In genomic region chr15:69999392-70000085, GRCh38 we compare ENCODE assay signal across 20 cellular contexts.
DNase-seq lines count a peak whose midpoint lies in the region; ATAC-seq and TF ChIP-seq lines count a peak whose summit lies in the region.
"Had no signal": no experiment of that assay in that cellular context is flagged by ENCODE, and none has a peak within 500 bp of the region (broad histone marks: within the 10 kb centered on the region; RNA-seq: fewer than 3 reads in every experiment).

No MANE protein-coding gene starts in this region.

- no peak overlapping the region for H4K8ac ChIP-seq in mesendoderm (ENCODE audit: low read depth, low read length)

- no peak overlapping the region for H3K9ac ChIP-seq in mesendoderm (ENCODE audit: low read length)
- H3K9ac ChIP-seq: SK-N-SH had no signal

- no peak overlapping the region for H3K4ac ChIP-seq in mesendoderm (ENCODE audit: low read depth, low read length)

- no peaks in the 10 kb centered on the region for H3F3A ChIP-seq in GM23338 (replicated peaks; ENCODE audit: low read depth)

- H3K4me2 ChIP-seq in mesendoderm (ENCODE audit: low read length) (no peak overlapping the region), GM23338 (no peak overlapping the region)
- H3K4me2 ChIP-seq: SK-N-SH had no signal

- no peaks in the 10 kb centered on the region for H3K27me3 ChIP-seq in mesendoderm (ENCODE audit: insufficient read depth, low read length, poor library complexity)
- H3K27me3 ChIP-seq in spleen (replicated peaks in 1 of 7), result peaks cover 0 to 6% (median 0%) of the 10 kb centered on the region in 7 donors
- peaks cover 0 to 7% (median 0%) of the 10 kb centered on the region in 45 donors for H3K27me3 ChIP-seq in dorsolateral prefrontal cortex
- H3K27me3 ChIP-seq in GM23338 (ENCODE audit: insufficient read depth), result no peaks in the 10 kb centered on the region
- H3K27me3 ChIP-seq in psoas muscle (ENCODE audit: insufficient read depth in 3 of 3, low read length in 2 of 3), result no peaks in the 10 kb centered on the region

- no peak overlapping the region for H3K18ac ChIP-seq in mesendoderm (ENCODE audit: low read length)

- no peaks in the 10 kb centered on the region for H4K20me1 ChIP-seq in GM23338 (replicated peaks; ENCODE audit: insufficient read depth)

- H3K4me3 ChIP-seq in mesendoderm (ENCODE audit: low read length) (no peak overlapping the region), spleen (no peak overlapping the region), dorsolateral prefrontal cortex (no peak overlapping the region), GM23338 (no peak overlapping the region), psoas muscle (no peak overlapping the region)
- H3K4me3 ChIP-seq: HAP-1 had no signal

- H3K9me3 Mint-ChIP-seq in CD14-positive monocyte, result peaks cover 6 to 15% (median 12%) of the 10 kb centered on the region in 7 donors
- H3K9me3 Mint-ChIP-seq in GM23338, result peaks cover 20% of the 10 kb centered on the region

- H3K27ac Mint-ChIP-seq in CD14-positive monocyte (peak overlapping the region in 2 of 7 donors; percentile 23 to 47), GM23338 (no peak overlapping the region)
- H3K27ac Mint-ChIP-seq: CD4-positive, alpha-beta T cell had no signal

- no peak overlapping the region for H2BK120ac ChIP-seq in mesendoderm (ENCODE audit: low read depth, low read length)

- H3K27ac ChIP-seq in mesendoderm (ENCODE audit: low read depth, low read length) (no peak overlapping the region), spleen (no peak overlapping the region), dorsolateral prefrontal cortex (no peak overlapping the region), GM23338 (ENCODE audit: low read depth) (no peak overlapping the region), psoas muscle (no peak overlapping the region)

- no peak overlapping the region for H2AFZ ChIP-seq in GM23338

- no peaks in the 10 kb centered on the region for H3K79me2 ChIP-seq in mesendoderm (ENCODE audit: control insufficient read depth, insufficient read depth, low read length)
- no peaks in the 10 kb centered on the region for H3K79me2 ChIP-seq in GM23338 (replicated peaks; ENCODE audit: insufficient read depth)

- H3K36me3 ChIP-seq in mesendoderm (ENCODE audit: control insufficient read depth, insufficient read depth, low read length), result no peaks in the 10 kb centered on the region
- H3K36me3 ChIP-seq in spleen, result no peaks in the 10 kb centered on the region
- no peaks in the 10 kb centered on the region for H3K36me3 ChIP-seq in GM23338 (ENCODE audit: insufficient read depth)
- no peaks in the 10 kb centered on the region for H3K36me3 ChIP-seq in psoas muscle (ENCODE audit: insufficient read depth in 1 of 2, low read depth in 1 of 2)
- H3K36me3 ChIP-seq: HAP-1 had no signal

- H3K27me3 Mint-ChIP-seq in CD14-positive monocyte (ENCODE audit: low read depth in 3 of 3), result peaks cover 3 to 8% (median 3%) of the 10 kb centered on the region in 3 donors
- H3K27me3 Mint-ChIP-seq in GM23338 (ENCODE audit: insufficient read depth, low read depth, poor library complexity), result peaks cover 14% of the 10 kb centered on the region
- H3K27me3 Mint-ChIP-seq: CD4-positive, alpha-beta T cell had no signal

- peak; percentile 33 for DNase-seq in CD14-positive monocyte (ENCODE audit: low spot score)
- peak; percentile 63 for DNase-seq in NCI-H82 treated with DMSO at 0.1 percent for 48 hours (lab: John Stamatoyannopoulos, UW; ENCODE audit: unreplicated experiment)
- no peak for DNase-seq in mesendoderm
- peak; percentile 57 for DNase-seq in spleen
- DNase-seq in dorsolateral prefrontal cortex, result no peak
- DNase-seq in GM23338 (ENCODE audit: low spot score), result no peak
- DNase-seq in psoas muscle, result no peak
- DNase-seq: CD4-positive, alpha-beta T cell; COR-L47; DMS79 treated with DMSO at 0.1 percent for 48 hours; KBM-7; MM.1S; NCI-H1092; NCI-H1436 treated with DMSO at 0.1 percent for 48 hours; NCI-H2029; NCI-H2227 treated with DMSO at 0.1 percent for 48 hours; NCI-H510A treated with DMSO at 0.1 percent for 48 hours; SIG-M5; SK-N-SH had no signal

- no peak overlapping the region for H3K56ac ChIP-seq in mesendoderm (ENCODE audit: low read length)

- no peak overlapping the region for H4K5ac ChIP-seq in mesendoderm (ENCODE audit: low read length)

- no CpG with 5 or more reads among the region's 17 CpGs for WGBS in mesendoderm (ENCODE audit: extremely low coverage, insufficient coverage, low lambda C conversion rate)
- WGBS in spleen, 5 donors, result 84 to 90% (median 88%) methylated on average over 17 of the region's 17 CpGs
- WGBS in psoas muscle, 3 donors, result 82 to 88% (median 85%) methylated on average over 17 of the region's 17 CpGs

- intact Hi-C loops in CD14-positive monocyte (cut with micrococcal nuclease) (no loop called here), spleen (cut with DNase I; ENCODE audit: low total_unique reads) (no loop called here), dorsolateral prefrontal cortex (cut with DNase I) (no loop called here), psoas muscle (cut with DNase I) (no loop called here)

- peak overlapping the region; percentile 7 for H3K23ac ChIP-seq in mesendoderm (ENCODE audit: low read length)

- H3K4me1 Mint-ChIP-seq in CD14-positive monocyte, result peaks cover 2% of the 10 kb centered on the region
- H3K4me1 Mint-ChIP-seq in GM23338, result peaks cover 6% of the 10 kb centered on the region

- no peak overlapping the region for H2AK5ac ChIP-seq in mesendoderm (ENCODE audit: low read length)

- H2BK5ac ChIP-seq in mesendoderm (ENCODE audit: low read length), result no peak overlapping the region

- no peak for TF ChIP-seq POLR2A in spleen (IDR thresholded peaks at IDR 0.05)

- no peaks in the 10 kb centered on the region for H3K9me2 ChIP-seq in GM23338 (ENCODE audit: insufficient read depth)
- H3K9me2 ChIP-seq: SK-N-SH had no signal

- H3K79me1 ChIP-seq in mesendoderm (ENCODE audit: low read length), result no peaks in the 10 kb centered on the region

- H3K4me1 ChIP-seq in mesendoderm (ENCODE audit: control insufficient read depth, low read depth, low read length) (no peaks in the 10 kb centered on the region), spleen (peaks cover 0 to 16% (median 9%) of the 10 kb centered on the region in 6 donors), GM23338 (ENCODE audit: insufficient read depth) (no peaks in the 10 kb centered on the region), psoas muscle (no peaks in the 10 kb centered on the region)
- H3K4me1 ChIP-seq: HAP-1 had no signal

- no peak overlapping the region for H3K4me3 Mint-ChIP-seq in CD14-positive monocyte
- no peak overlapping the region for H3K4me3 Mint-ChIP-seq in GM23338
- H3K4me3 Mint-ChIP-seq: CD4-positive, alpha-beta T cell had no signal

- peaks cover 0 to 16% (median 12%) of the 10 kb centered on the region in 8 donors for H3K9me3 ChIP-seq in spleen
- H3K9me3 ChIP-seq in psoas muscle, result no peaks in the 10 kb centered on the region
- H3K9me3 ChIP-seq: SK-N-SH had no signal

- TF ChIP-seq CTCF in CD14-positive monocyte (IDR thresholded peaks at IDR 0.05) (no peak), spleen (IDR thresholded peaks at IDR 0.05 in 8 of 11, conservative IDR thresholded peaks at IDR 0.05 in 3 of 11) (no peak), dorsolateral prefrontal cortex (IDR thresholded peaks at IDR 0.05 in 54 of 56, conservative IDR thresholded peaks at IDR 0.05 in 2 of 56; ENCODE audit: low read depth in 1 of 56, partially characterized antibody in 56 of 56) (no peak), GM23338 (conservative IDR thresholded peaks at IDR 0.05; ENCODE audit: low read depth in 2 of 2) (no peak), psoas muscle (IDR thresholded peaks at IDR 0.05) (no peak)

- ATAC-seq in GM23338, result no peak
- no peak for ATAC-seq in psoas muscle

- H3K36me3 Mint-ChIP-seq in CD14-positive monocyte (no peaks in the 10 kb centered on the region), GM23338 (ENCODE audit: low read depth) (peaks cover 12% of the 10 kb centered on the region)

- H2BK15ac ChIP-seq in mesendoderm (replicated peaks; ENCODE audit: low read depth), result no peak overlapping the region

TF ChIP-seq in GM23338, 12 proteins besides CTCF, POLR2A, EP300 and RAD21:
- TF ChIP-seq POLR2AphosphoS5 (IDR thresholded peaks at IDR 0.05; ENCODE audit: low read depth) (no peak), JUNB (IDR thresholded peaks at IDR 0.05; ENCODE audit: unreplicated experiment) (no peak), ETS1 (IDR thresholded peaks at IDR 0.05) (no peak), EZH2 (IDR thresholded peaks at IDR 0.05; ENCODE audit: low read depth, unreplicated experiment) (no peak), ZNF331 (CRISPR knock-in tag; IDR thresholded peaks at IDR 0.05; ENCODE audit: low read depth) (no peak), EZH2phosphoT487 (IDR thresholded peaks at IDR 0.05; ENCODE audit: unreplicated experiment) (no peak), CREB1 (CRISPR knock-in tag; IDR thresholded peaks at IDR 0.05; ENCODE audit: low read depth) (no peak)

Comparison
In these comparisons a context has a peak if more than half of its experiments do, and no peak if none do; other contexts are left out.
1. DNase-seq: peak in CD14-positive monocyte (single experiment), NCI-H82 treated with DMSO at 0.1 percent for 48 hours (single experiment) and spleen (single experiment); none in mesendoderm (single experiment), dorsolateral prefrontal cortex (0 of 10), GM23338 (single experiment) and psoas muscle (0 of 2).